ENCODE assay signal across 13 cellular contexts in genomic region chr6:35734319-35734718, GRCh38. TPM values are rescaled to one million over a fixed set of nuclear protein-coding genes. Genes with fewer than 3 reads are reported as not detected.
A peak's percentile ranks its signal among the peaks of the same experiment; 100 is the strongest.
DNase-seq lines count a peak whose midpoint lies in the region; ATAC-seq, FAIRE-seq and TF ChIP-seq lines count a peak whose summit lies in the region.
"Not testable (repeated sequence)": the region's sequence is repeated elsewhere in the genome, so short reads cannot be mapped to it uniquely, and the experiment has no call there.
"Had no signal": no experiment of that assay in that cellular context is flagged by ENCODE, and none has a peak within 500 bp of the region (broad histone marks: within the 10 kb centered on the region; RNA-seq: fewer than 3 reads in every experiment).

No MANE protein-coding gene starts in this region.

- not testable (repeated sequence) for DNase-seq in RWPE1 (ENCODE audit: low spot score); H1 (ENCODE audit: low read depth in 1 of 2, low spot score in 2 of 2); hepatocyte (ENCODE audit: low spot score); stimulated activated effector memory CD8-positive, alpha-beta T cell treated with anti-CD3 and anti-CD28 coated beads, Interleukin-12 subunit alpha, Interleukin-12 subunit beta, amount 100 ng/mL, for 72 hours (ENCODE audit: low spot score in 2 of 2); tibial nerve (ENCODE audit: low spot score in 2 of 2)
- peak in 1 of 2 donors; percentile 65 for DNase-seq in ascending aorta (ENCODE audit: low spot score in 2 of 2)
- DNase-seq in pancreas: peak in 1 of 6 donors; percentile 38

- H4K8ac ChIP-seq in H1 (ENCODE audit: extremely low read depth, insufficient read depth, low read length): not testable (repeated sequence)

- not testable (repeated sequence) for ATAC-seq in pancreas; stimulated activated effector memory CD8-positive, alpha-beta T cell treated with anti-CD3 and anti-CD28 coated beads, Interleukin-12 subunit alpha, Interleukin-12 subunit beta, amount 100 ng/mL, for 72 hours

- H3K9me3 Mint-ChIP-seq in stimulated activated effector memory CD8-positive, alpha-beta T cell treated with anti-CD3 and anti-CD28 coated beads, Interleukin-12 subunit alpha, Interleukin-12 subunit beta, amount 100 ng/mL, for 72 hours: not testable (repeated sequence)

- H3K4me1 ChIP-seq in ascending aorta (peaks cover 26 to 47% of the 10 kb centered on the region in 2 donors), H1 (replicated peaks in 1 of 4; ENCODE audit: control insufficient read depth in 3 of 4, insufficient read depth in 4 of 4, low read length in 3 of 4) (peaks cover 11 to 32% (median 16%) of the 10 kb centered on the region in 4 experiments), hepatocyte (ENCODE audit: insufficient read depth) (peaks cover 34% of the 10 kb centered on the region), pancreas (peaks cover 42 to 50% (median 48%) of the 10 kb centered on the region in 3 donors), tibial nerve (peaks cover 10 to 61% (median 44%) of the 10 kb centered on the region in 4 donors)

- not testable (repeated sequence) for H2BK12ac ChIP-seq in H1 (ENCODE audit: low read depth, low read length)

- H3K36me3 ChIP-seq in ascending aorta; H1 (ENCODE audit: control insufficient read depth in 2 of 4, insufficient read depth in 4 of 4, low read length in 3 of 4); hepatocyte (replicated peaks; ENCODE audit: insufficient read depth, low read depth); pancreas; tibial nerve: not testable (repeated sequence)

- not testable (repeated sequence) for H4K5ac ChIP-seq in H1 (ENCODE audit: insufficient read length, low read depth, low read length)

- peak overlapping the region; percentile 43; the same call in 1 of the 2 replicates for H2AK5ac ChIP-seq in H1 (ENCODE audit: low read depth, low read length)

- peaks cover 14% of the 10 kb centered on the region for H3K36me3 Mint-ChIP-seq in stimulated activated effector memory CD8-positive, alpha-beta T cell treated with anti-CD3 and anti-CD28 coated beads, Interleukin-12 subunit alpha, Interleukin-12 subunit beta, amount 100 ng/mL, for 72 hours

- WGBS in H1 (ENCODE audit: extremely low coverage in 1 of 2, insufficient coverage in 1 of 2, insufficient read length in 1 of 2, insufficient replicate concordance in 2 of 2, low coverage in 1 of 2, low lambda C conversion rate in 2 of 2, missing lambda C conversion rate in 1 of 2), 2 experiments: 96% methylated on average over 11 of the region's 12 CpGs; no CpG with 5 or more reads in 1 of the 2 experiments
- WGBS in hepatocyte (ENCODE audit: low lambda C conversion rate, missing lambda C conversion rate): 98% methylated on average over 12 of the region's 12 CpGs
- 93 to 97% methylated on average over 12 of the region's 12 CpGs for WGBS in pancreas, 2 donors
- 91 to 96% methylated on average over 12 of the region's 12 CpGs for WGBS in tibial nerve, 2 donors

- not testable (repeated sequence) for H3K27me3 ChIP-seq in ascending aorta; H1 (replicated peaks in 1 of 4; ENCODE audit: control insufficient read depth in 3 of 4, extremely low read depth in 1 of 4, insufficient read depth in 3 of 4, low read length in 3 of 4); hepatocyte; pancreas; tibial nerve

- not testable (repeated sequence) for H3K4me3 Mint-ChIP-seq in stimulated activated effector memory CD8-positive, alpha-beta T cell treated with anti-CD3 and anti-CD28 coated beads, Interleukin-12 subunit alpha, Interleukin-12 subunit beta, amount 100 ng/mL, for 72 hours

- peaks cover 63% of the 10 kb centered on the region for H3K4me1 Mint-ChIP-seq in stimulated activated effector memory CD8-positive, alpha-beta T cell treated with anti-CD3 and anti-CD28 coated beads, Interleukin-12 subunit alpha, Interleukin-12 subunit beta, amount 100 ng/mL, for 72 hours

- H3K79me2 ChIP-seq in H1 (ENCODE audit: control insufficient read depth in 1 of 2, insufficient read depth in 2 of 2, low read length in 2 of 2); hepatocyte: not testable (repeated sequence)

- H4K91ac ChIP-seq in H1 (replicated peaks; ENCODE audit: insufficient read length, low read length): not testable (repeated sequence)

- FAIRE-seq in H1 (lab: Jason Lieb, UNC); pancreas (lab: Jason Lieb, UNC): not testable (repeated sequence)

- H3K14ac ChIP-seq in H1 (ENCODE audit: insufficient read length): not testable (repeated sequence)

- not testable (repeated sequence) for H2BK15ac ChIP-seq in H1 (ENCODE audit: low read length)

- H3K27ac ChIP-seq in 22Rv1: peak overlapping the region; percentile 100
- peak overlapping the region; percentile 100 for H3K27ac ChIP-seq in RWPE1
- peak overlapping the region; percentile 100 for H3K27ac ChIP-seq in ascending aorta
- H3K27ac ChIP-seq in H1 (ENCODE audit: low read depth, low read length): not testable (repeated sequence)
- peak overlapping the region; percentile 100 for H3K27ac ChIP-seq in hepatocyte
- peak overlapping the region; percentile 46 to 96 (median 89) for H3K27ac ChIP-seq in pancreas
- peak overlapping the region; percentile 98 to 100 (median 100) for H3K27ac ChIP-seq in tibial nerve

- H2BK20ac ChIP-seq in H1 (ENCODE audit: low read length): not testable (repeated sequence)

- not testable (repeated sequence) for H3K9me2 ChIP-seq in hepatocyte (replicated peaks; ENCODE audit: insufficient read depth)

- TF ChIP-seq CTCF in 22Rv1 (IDR thresholded peaks at IDR 0.05); RWPE1 (conservative IDR thresholded peaks at IDR 0.05; ENCODE audit: low read depth); ascending aorta (IDR thresholded peaks at IDR 0.05); H1 (IDR thresholded peaks at IDR 0.05; ENCODE audit: control extremely low read depth in 1 of 3, insufficient read depth in 1 of 3, low read depth in 1 of 3, low read length in 3 of 3); hepatocyte (IDR thresholded peaks at IDR 0.05; ENCODE audit: poor library complexity); pancreas (IDR thresholded peaks at IDR 0.05); tibial nerve (IDR thresholded peaks at IDR 0.05): not testable (repeated sequence)

- not testable (repeated sequence) for H4K20me1 ChIP-seq in H1 (replicated peaks in 1 of 2; ENCODE audit: control insufficient read depth in 1 of 2, insufficient read depth in 2 of 2, low read length in 2 of 2); hepatocyte (ENCODE audit: insufficient read depth, poor library complexity, severe bottlenecking)

- not testable (repeated sequence) for H3K9me3 ChIP-seq in ascending aorta; H1 (ENCODE audit: insufficient read depth in 2 of 2, low read depth in 1 of 2, low read length in 1 of 2); hepatocyte (ENCODE audit: low read depth); pancreas; tibial nerve

- peak overlapping the region; percentile 17 for H3K27ac Mint-ChIP-seq in stimulated activated effector memory CD8-positive, alpha-beta T cell treated with anti-CD3 and anti-CD28 coated beads, Interleukin-12 subunit alpha, Interleukin-12 subunit beta, amount 100 ng/mL, for 72 hours

- not testable (repeated sequence) for TF ChIP-seq POLR2A in H1 (IDR thresholded peaks at IDR 0.05; ENCODE audit: control extremely low read depth in 1 of 2, low read depth in 2 of 2, low read length in 2 of 2); tibial nerve (IDR thresholded peaks at IDR 0.05)

- not testable (repeated sequence) for H3K56ac ChIP-seq in H1 (replicated peaks; ENCODE audit: insufficient read length, low read depth, low read length)

- H2BK120ac ChIP-seq in H1 (replicated peaks; ENCODE audit: low read depth, low read length): not testable (repeated sequence)

- H2BK5ac ChIP-seq in H1 (ENCODE audit: low read depth, low read length): not testable (repeated sequence)

- H3K4me2 ChIP-seq in H1 (ENCODE audit: insufficient read depth in 1 of 2, low read depth in 2 of 2, low read length in 2 of 2); hepatocyte: not testable (repeated sequence)

- H2AFZ ChIP-seq in H1 (ENCODE audit: low read length); hepatocyte: not testable (repeated sequence)

- TF ChIP-seq EP300 in H1 (IDR thresholded peaks at IDR 0.05; ENCODE audit: borderline replicate concordance in 1 of 2, low read depth in 2 of 2, low read length in 2 of 2); tibial nerve (IDR thresholded peaks at IDR 0.05): not testable (repeated sequence)

- H3K23ac ChIP-seq in H1 (ENCODE audit: insufficient read length): not testable (repeated sequence)

- H3K18ac ChIP-seq in H1 (ENCODE audit: extremely low read depth, low read length): not testable (repeated sequence)

- CTCF ChIA-PET in RWPE1 (lab: Yijun Ruan, JAX): interaction anchor here (0.6 to 3.9 kb wide), 4 partner anchors 20 to 555 kb away, joined by 3 to 25 read pairs (median 5); no protein-coding TSS in a partner anchor
- CTCF ChIA-PET in H1 (lab: Charles Lee; ENCODE audit: partially characterized antibody): interaction anchor here (0.5 to 7.2 kb wide), 18 partner anchors 9 to 215 kb away, joined by 3 to 84 read pairs (median 4); no protein-coding TSS in a partner anchor

- not testable (repeated sequence) for TF ChIP-seq RAD21 in H1 (IDR thresholded peaks at IDR 0.05 in 1 of 2, conservative IDR thresholded peaks at IDR 0.05 in 1 of 2; ENCODE audit: low read depth in 2 of 2, low read length in 2 of 2)

- H3K9ac ChIP-seq in H1 (replicated peaks in 1 of 4; ENCODE audit: extremely low read depth in 1 of 4, low read depth in 3 of 4, low read length in 3 of 4): not testable (repeated sequence)

- H3K79me1 ChIP-seq in H1 (ENCODE audit: low read depth, low read length): not testable (repeated sequence)

- not testable (repeated sequence) for H3K4me3 ChIP-seq in ascending aorta; H1 (ENCODE audit: extremely low read depth in 1 of 4, insufficient read depth in 2 of 4, low read depth in 3 of 4, low read length in 4 of 4); hepatocyte; pancreas; tibial nerve

- intact Hi-C loops in ascending aorta (cut with DNase I): loop anchor here (5.0 kb wide), 1 partner anchor 282 kb away; the partner anchor contains the start of gene FANCE
- intact Hi-C loops in pancreas (cut with DNase I): not testable (repeated sequence)

- H3K23me2 ChIP-seq in H1 (ENCODE audit: low read depth, low read length): not testable (repeated sequence)

- POLR2A ChIA-PET in RWPE1 (lab: Yijun Ruan, JAX; ENCODE audit: low non-redundant PET): not testable (repeated sequence)
- POLR2A ChIA-PET in H1 (lab: Charles Lee; ENCODE audit: partially characterized antibody): interaction anchor here (1.1 to 2.4 kb wide), 6 partner anchors 10 to 265 kb away, joined by 3 to 6 read pairs (median 3); no protein-coding TSS in a partner anchor

- H3K4ac ChIP-seq in H1 (replicated peaks; ENCODE audit: insufficient read length, low read depth, low read length): not testable (repeated sequence)

RNA-seq across cellular contexts. Expression of gene ARMC12, which starts 2.5 kb away (rescaled TPM):
- not detected for total RNA-seq in ascending aorta
- total RNA-seq in H1 (2021; fragmentation: NEBNext Ultra II Directional; extraction: Animal tissue kit (Norgen Biotek cat#: 25700)): 0.78 and 0.86 TPM in 2 replicates
- polyA plus RNA-seq in H1 (2011; rRNA removed): 3.7 and 3.9 TPM in 2 replicates
- 3.5 TPM for polyA plus RNA-seq in H1 (2011; cell fraction: cytosol; rRNA removed)
- 14.4 TPM for polyA plus RNA-seq in H1 (2011; cell fraction: nucleus; rRNA removed)
- 1.2 to 2.6 TPM (median 1.4 TPM) in 4 replicates for polyA plus RNA-seq in H1 (2012, experiment 1 of 2)
- 0.91 TPM for polyA plus RNA-seq in H1 (2012, experiment 2 of 2)
- polyA plus RNA-seq in H1 (2013, experiment 1 of 2): 1.4 TPM
- polyA plus RNA-seq in H1 (2013, experiment 2 of 2): 0.94 TPM
- 0.63 and 0.66 TPM in 2 replicates for polyA minus RNA-seq in H1 (2011; rRNA and poly(A)+ RNA removed)
- not detected for polyA minus RNA-seq in H1 (2011; cell fraction: cytosol; rRNA and poly(A)+ RNA removed)
- 0.80 TPM for polyA minus RNA-seq in H1 (2011; cell fraction: nucleus; rRNA and poly(A)+ RNA removed)
- total RNA-seq in hepatocyte: 0.83 and 1.4 TPM in 2 replicates
- 2.5 and 3.2 TPM in 2 replicates for polyA plus RNA-seq in hepatocyte
- total RNA-seq in pancreas: under 1 TPM; 0.12 to 0.75 (median 0.44) TPM
- polyA plus RNA-seq in pancreas: 1 to 10 TPM; 2.2 to 2.6 TPM
- total RNA-seq in tibial nerve: 1 to 10 TPM in 2 of 4 donors, not detected in 2; 2.2 to 2.9 TPM
- total RNA-seq: RPMI7951 had no signal
- polyA plus RNA-seq: CD4-positive, CD25-positive, alpha-beta regulatory T cell had no signal

RNA-seq across cellular contexts. Expression of gene CLPSL2, which starts 42.1 kb away (rescaled TPM):
- total RNA-seq in ascending aorta (not detected), hepatocyte (not detected in 2 replicates), pancreas (1 to 10 TPM; 1.4 to 4.3 (median 2.8) TPM), tibial nerve (not detected)
- total RNA-seq in H1 (2021; fragmentation: NEBNext Ultra II Directional; extraction: Animal tissue kit (Norgen Biotek cat#: 25700)): 1.4 TPM in 2 replicates
- polyA plus RNA-seq in H1 (2011; rRNA removed) (3.2 and 3.4 TPM in 2 replicates), hepatocyte (not detected in 2 replicates), pancreas (1 to 10 TPM in 1 of 2 donors, under 1 TPM in 1; 0.61 to 2.5 TPM)
- 1.0 TPM for polyA plus RNA-seq in H1 (2011; cell fraction: cytosol; rRNA removed)
- polyA plus RNA-seq in H1 (2011; cell fraction: nucleus; rRNA removed): 3.3 TPM
- polyA plus RNA-seq in H1 (2012, experiment 1 of 2): 2.6 to 6.7 TPM (median 5.0 TPM) in 4 replicates
- polyA plus RNA-seq in H1 (2012, experiment 2 of 2): not detected
- polyA plus RNA-seq in H1 (2013, experiment 1 of 2): 4.3 TPM
- 4.7 TPM for polyA plus RNA-seq in H1 (2013, experiment 2 of 2)
- not detected in 2 replicates for polyA minus RNA-seq in H1 (2011; rRNA and poly(A)+ RNA removed)
- not detected for polyA minus RNA-seq in H1 (2011; cell fraction: cytosol; rRNA and poly(A)+ RNA removed)
- 2.7 TPM for polyA minus RNA-seq in H1 (2011; cell fraction: nucleus; rRNA and poly(A)+ RNA removed)
- total RNA-seq: CD4-positive, CD25-positive, alpha-beta regulatory T cell; RPMI7951 had no signal
- polyA plus RNA-seq: CD4-positive, CD25-positive, alpha-beta regulatory T cell; IgD-negative memory B cell had no signal

RNA-seq across cellular contexts. Expression of gene FKBP5, which starts 45.6 kb away (rescaled TPM):
- total RNA-seq in ascending aorta (112 TPM), hepatocyte (73.6 and 78.8 TPM in 2 replicates), pancreas (10 to 100 TPM; 13.0 to 78.4 (median 61.3) TPM), tibial nerve (100 to 1,000 TPM; 304 to 768 (median 608) TPM)
- 40.4 and 41.0 TPM in 2 replicates for total RNA-seq in H1 (2021; fragmentation: NEBNext Ultra II Directional; extraction: Animal tissue kit (Norgen Biotek cat#: 25700))
- polyA plus RNA-seq in H1 (2011; rRNA removed) (9.3 and 14.3 TPM in 2 replicates), hepatocyte (233 and 254 TPM in 2 replicates), pancreas (10 to 100 TPM; 31.8 to 44.1 TPM)
- 16.1 TPM for polyA plus RNA-seq in H1 (2011; cell fraction: cytosol; rRNA removed)
- 6.4 TPM for polyA plus RNA-seq in H1 (2011; cell fraction: nucleus; rRNA removed)
- polyA plus RNA-seq in H1 (2012, experiment 1 of 2): 31.8 to 41.6 TPM (median 34.6 TPM) in 4 replicates
- 4.5 TPM for polyA plus RNA-seq in H1 (2012, experiment 2 of 2)
- polyA plus RNA-seq in H1 (2013, experiment 1 of 2): 30.0 TPM
- 31.7 TPM for polyA plus RNA-seq in H1 (2013, experiment 2 of 2)
- 14.7 and 18.2 TPM in 2 replicates for polyA minus RNA-seq in H1 (2011; rRNA and poly(A)+ RNA removed)
- 10.3 TPM for polyA minus RNA-seq in H1 (2011; cell fraction: cytosol; rRNA and poly(A)+ RNA removed)
- 10.6 TPM for polyA minus RNA-seq in H1 (2011; cell fraction: nucleus; rRNA and poly(A)+ RNA removed)

RNA-seq across cellular contexts. Expression of gene CLPSL1, which starts 46.5 kb away (rescaled TPM):
- total RNA-seq in ascending aorta: not detected
- total RNA-seq in H1 (2021; fragmentation: NEBNext Ultra II Directional; extraction: Animal tissue kit (Norgen Biotek cat#: 25700)): not detected in 2 replicates
- 0.88 TPM in 1 of 2 replicates, not detected in the other for polyA plus RNA-seq in H1 (2011; rRNA removed)
- 0.58 TPM for polyA plus RNA-seq in H1 (2011; cell fraction: cytosol; rRNA removed)
- polyA plus RNA-seq in H1 (2011; cell fraction: nucleus; rRNA removed): 0.40 TPM
- polyA plus RNA-seq in H1 (2012, experiment 1 of 2): 0.36 TPM in 1 of 4 replicates, not detected in the others
- not detected for polyA plus RNA-seq in H1 (2012, experiment 2 of 2)
- 0.32 TPM for polyA plus RNA-seq in H1 (2013, experiment 1 of 2)
- 0.26 TPM for polyA plus RNA-seq in H1 (2013, experiment 2 of 2)
- not detected in 2 replicates for polyA minus RNA-seq in H1 (2011; rRNA and poly(A)+ RNA removed)
- not detected for polyA minus RNA-seq in H1 (2011; cell fraction: cytosol; rRNA and poly(A)+ RNA removed)
- not detected for polyA minus RNA-seq in H1 (2011; cell fraction: nucleus; rRNA and poly(A)+ RNA removed)
- not detected in 2 replicates for total RNA-seq in hepatocyte
- polyA plus RNA-seq in hepatocyte: not detected in 2 replicates
- 100 to 1,000 TPM in 1 of 6 donors, 10 to 100 TPM in 4, 1 to 10 TPM in 1; 6.0 to 102 (median 38.3) TPM for total RNA-seq in pancreas
- polyA plus RNA-seq in pancreas: 10 to 100 TPM in 1 of 2 donors, not detected in 1; 83.2 TPM
- total RNA-seq in tibial nerve: not detected
- total RNA-seq: CD4-positive, CD25-positive, alpha-beta regulatory T cell; H4; PC-9; RPMI7951 had no signal
- polyA plus RNA-seq: CD4-positive, CD25-positive, alpha-beta regulatory T cell; IgD-negative memory B cell had no signal
